In genomic region chr2:48605482-48606175, GRCh38 we compare ENCODE assay signal across 1 cellular context.
TF ChIP-seq lines count a peak whose summit lies in the region.

No MANE protein-coding gene starts in this region.

TF ChIP-seq in K562, 482 proteins besides CTCF, POLR2A, EP300 and RAD21 (continued from another document and continues in another):
- no peak for TF ChIP-seq ZNF316 (IDR thresholded peaks at IDR 0.05)
- peak; percentile 63 for TF ChIP-seq GATA2 (CRISPR knock-in tag; IDR thresholded peaks at IDR 0.05)
- TF ChIP-seq SRF (CRISPR knock-in tag; IDR thresholded peaks at IDR 0.05) = no peak
- no peak for TF ChIP-seq TAF7 (tag; IDR thresholded peaks at IDR 0.05)
- TF ChIP-seq EZH2 (IDR thresholded peaks at IDR 0.05; ENCODE audit: borderline replicate concordance, low read depth, low read length) = no peak
- TF ChIP-seq XRCC5 (IDR thresholded peaks at IDR 0.05; ENCODE audit: low read depth, low read length) = no peak
- TF ChIP-seq, protein P1, sequence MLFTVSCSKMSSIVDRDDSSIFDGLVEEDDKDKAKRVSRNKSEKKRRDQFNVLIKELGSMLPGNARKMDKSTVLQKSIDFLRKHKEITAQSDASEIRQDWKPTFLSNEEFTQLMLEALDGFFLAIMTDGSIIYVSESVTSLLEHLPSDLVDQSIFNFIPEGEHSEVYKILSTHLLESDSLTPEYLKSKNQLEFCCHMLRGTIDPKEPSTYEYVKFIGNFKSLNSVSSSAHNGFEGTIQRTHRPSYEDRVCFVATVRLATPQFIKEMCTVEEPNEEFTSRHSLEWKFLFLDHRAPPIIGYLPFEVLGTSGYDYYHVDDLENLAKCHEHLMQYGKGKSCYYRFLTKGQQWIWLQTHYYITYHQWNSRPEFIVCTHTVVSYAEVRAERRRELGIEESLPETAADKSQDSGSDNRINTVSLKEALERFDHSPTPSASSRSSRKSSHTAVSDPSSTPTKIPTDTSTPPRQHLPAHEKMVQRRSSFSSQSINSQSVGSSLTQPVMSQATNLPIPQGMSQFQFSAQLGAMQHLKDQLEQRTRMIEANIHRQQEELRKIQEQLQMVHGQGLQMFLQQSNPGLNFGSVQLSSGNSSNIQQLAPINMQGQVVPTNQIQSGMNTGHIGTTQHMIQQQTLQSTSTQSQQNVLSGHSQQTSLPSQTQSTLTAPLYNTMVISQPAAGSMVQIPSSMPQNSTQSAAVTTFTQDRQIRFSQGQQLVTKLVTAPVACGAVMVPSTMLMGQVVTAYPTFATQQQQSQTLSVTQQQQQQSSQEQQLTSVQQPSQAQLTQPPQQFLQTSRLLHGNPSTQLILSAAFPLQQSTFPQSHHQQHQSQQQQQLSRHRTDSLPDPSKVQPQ (CRISPR knock-in tag; IDR thresholded peaks at IDR 0.05; ENCODE audit: borderline replicate concordance) = no peak
- TF ChIP-seq ZBTB17 (CRISPR knock-in tag; IDR thresholded peaks at IDR 0.05) = no peak
- no peak for TF ChIP-seq CHD1 (IDR thresholded peaks at IDR 0.05; ENCODE audit: low read length)
- TF ChIP-seq MXI1 (IDR thresholded peaks at IDR 0.05; ENCODE audit: low read depth, low read length) = 0 out of 2 replicates have a peak, but pooled peaks have one; percentile 37
- TF ChIP-seq HIVEP1 (CRISPR knock-in tag; IDR thresholded peaks at IDR 0.05) = no peak
- TF ChIP-seq ARHGAP35 (IDR thresholded peaks at IDR 0.05; ENCODE audit: partially characterized antibody) = no peak
- TF ChIP-seq TCF7 (IDR thresholded peaks at IDR 0.05; ENCODE audit: borderline replicate concordance) = no peak
- TF ChIP-seq SMARCB1 (IDR thresholded peaks at IDR 0.05; ENCODE audit: insufficient read length, low read depth) = peak; percentile 60
- no peak for TF ChIP-seq BMI1 (IDR thresholded peaks at IDR 0.05; ENCODE audit: low read length)
- peak; percentile 84 for TF ChIP-seq NCOA1 (IDR thresholded peaks at IDR 0.05; ENCODE audit: low read depth)
- TF ChIP-seq JUN (IDR thresholded peaks at IDR 0.05; ENCODE audit: borderline replicate concordance, low read depth, low read length) = peak; percentile 59; the same call in 1 of the 2 replicates
- no peak for TF ChIP-seq JUN (CRISPR knock-in tag; IDR thresholded peaks at IDR 0.05; ENCODE audit: borderline replicate concordance)
- no peak for TF ChIP-seq ZNF280B (CRISPR knock-in tag; IDR thresholded peaks at IDR 0.05)
- TF ChIP-seq E2F1 (CRISPR knock-in tag; IDR thresholded peaks at IDR 0.05) = no peak
- TF ChIP-seq RAD51 (IDR thresholded peaks at IDR 0.05; ENCODE audit: borderline replicate concordance, low read depth) = peak; percentile 34; the same call in 1 of the 2 replicates
- TF ChIP-seq ZNF444 (CRISPR knock-in tag; IDR thresholded peaks at IDR 0.05) = no peak
- TF ChIP-seq NR2C2 (CRISPR knock-in tag; IDR thresholded peaks at IDR 0.05) = no peak
- TF ChIP-seq NR2C2 (tag; IDR thresholded peaks at IDR 0.05) = no peak
- TF ChIP-seq, protein P2, sequence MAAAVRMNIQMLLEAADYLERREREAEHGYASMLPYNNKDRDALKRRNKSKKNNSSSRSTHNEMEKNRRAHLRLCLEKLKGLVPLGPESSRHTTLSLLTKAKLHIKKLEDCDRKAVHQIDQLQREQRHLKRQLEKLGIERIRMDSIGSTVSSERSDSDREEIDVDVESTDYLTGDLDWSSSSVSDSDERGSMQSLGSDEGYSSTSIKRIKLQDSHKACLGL (CRISPR knock-in tag; IDR thresholded peaks at IDR 0.05; ENCODE audit: borderline replicate concordance, poor library complexity, severe bottlenecking) = no peak
- peak; percentile 71 for TF ChIP-seq SPI1 (IDR thresholded peaks at IDR 0.05; ENCODE audit: borderline replicate concordance, low read depth, low read length)
- TF ChIP-seq ZNF75A (CRISPR knock-in tag; IDR thresholded peaks at IDR 0.05) = no peak
- TF ChIP-seq, protein P3, sequence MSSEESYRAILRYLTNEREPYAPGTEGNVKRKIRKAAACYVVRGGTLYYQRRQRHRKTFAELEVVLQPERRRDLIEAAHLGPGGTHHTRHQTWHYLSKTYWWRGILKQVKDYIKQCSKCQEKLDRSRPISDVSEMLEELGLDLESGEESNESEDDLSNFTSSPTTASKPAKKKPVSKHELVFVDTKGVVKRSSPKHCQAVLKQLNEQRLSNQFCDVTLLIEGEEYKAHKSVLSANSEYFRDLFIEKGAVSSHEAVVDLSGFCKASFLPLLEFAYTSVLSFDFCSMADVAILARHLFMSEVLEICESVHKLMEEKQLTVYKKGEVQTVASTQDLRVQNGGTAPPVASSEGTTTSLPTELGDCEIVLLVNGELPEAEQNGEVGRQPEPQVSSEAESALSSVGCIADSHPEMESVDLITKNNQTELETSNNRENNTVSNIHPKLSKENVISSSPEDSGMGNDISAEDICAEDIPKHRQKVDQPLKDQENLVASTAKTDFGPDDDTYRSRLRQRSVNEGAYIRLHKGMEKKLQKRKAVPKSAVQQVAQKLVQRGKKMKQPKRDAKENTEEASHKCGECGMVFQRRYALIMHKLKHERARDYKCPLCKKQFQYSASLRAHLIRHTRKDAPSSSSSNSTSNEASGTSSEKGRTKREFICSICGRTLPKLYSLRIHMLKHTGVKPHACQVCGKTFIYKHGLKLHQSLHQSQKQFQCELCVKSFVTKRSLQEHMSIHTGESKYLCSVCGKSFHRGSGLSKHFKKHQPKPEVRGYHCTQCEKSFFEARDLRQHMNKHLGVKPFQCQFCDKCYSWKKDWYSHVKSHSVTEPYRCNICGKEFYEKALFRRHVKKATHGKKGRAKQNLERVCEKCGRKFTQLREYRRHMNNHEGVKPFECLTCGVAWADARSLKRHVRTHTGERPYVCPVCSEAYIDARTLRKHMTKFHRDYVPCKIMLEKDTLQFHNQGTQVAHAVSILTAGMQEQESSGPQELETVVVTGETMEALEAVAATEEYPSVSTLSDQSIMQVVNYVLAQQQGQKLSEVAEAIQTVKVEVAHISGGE (CRISPR knock-in tag; IDR thresholded peaks at IDR 0.05) = no peak; a peak in 1 of 6 replicates
- TF ChIP-seq, protein P4, sequence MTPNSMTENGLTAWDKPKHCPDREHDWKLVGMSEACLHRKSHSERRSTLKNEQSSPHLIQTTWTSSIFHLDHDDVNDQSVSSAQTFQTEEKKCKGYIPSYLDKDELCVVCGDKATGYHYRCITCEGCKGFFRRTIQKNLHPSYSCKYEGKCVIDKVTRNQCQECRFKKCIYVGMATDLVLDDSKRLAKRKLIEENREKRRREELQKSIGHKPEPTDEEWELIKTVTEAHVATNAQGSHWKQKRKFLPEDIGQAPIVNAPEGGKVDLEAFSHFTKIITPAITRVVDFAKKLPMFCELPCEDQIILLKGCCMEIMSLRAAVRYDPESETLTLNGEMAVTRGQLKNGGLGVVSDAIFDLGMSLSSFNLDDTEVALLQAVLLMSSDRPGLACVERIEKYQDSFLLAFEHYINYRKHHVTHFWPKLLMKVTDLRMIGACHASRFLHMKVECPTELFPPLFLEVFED (CRISPR knock-in tag; conservative IDR thresholded peaks at IDR 0.05) = no peak
- peak; percentile 78 for TF ChIP-seq ZNF589 (CRISPR knock-in tag; IDR thresholded peaks at IDR 0.05; ENCODE audit: low read depth)
- peak; percentile 56; the same call in 1 of the 2 replicates for TF ChIP-seq MTA3 (IDR thresholded peaks at IDR 0.05; ENCODE audit: borderline replicate concordance)
- TF ChIP-seq, protein P5, sequence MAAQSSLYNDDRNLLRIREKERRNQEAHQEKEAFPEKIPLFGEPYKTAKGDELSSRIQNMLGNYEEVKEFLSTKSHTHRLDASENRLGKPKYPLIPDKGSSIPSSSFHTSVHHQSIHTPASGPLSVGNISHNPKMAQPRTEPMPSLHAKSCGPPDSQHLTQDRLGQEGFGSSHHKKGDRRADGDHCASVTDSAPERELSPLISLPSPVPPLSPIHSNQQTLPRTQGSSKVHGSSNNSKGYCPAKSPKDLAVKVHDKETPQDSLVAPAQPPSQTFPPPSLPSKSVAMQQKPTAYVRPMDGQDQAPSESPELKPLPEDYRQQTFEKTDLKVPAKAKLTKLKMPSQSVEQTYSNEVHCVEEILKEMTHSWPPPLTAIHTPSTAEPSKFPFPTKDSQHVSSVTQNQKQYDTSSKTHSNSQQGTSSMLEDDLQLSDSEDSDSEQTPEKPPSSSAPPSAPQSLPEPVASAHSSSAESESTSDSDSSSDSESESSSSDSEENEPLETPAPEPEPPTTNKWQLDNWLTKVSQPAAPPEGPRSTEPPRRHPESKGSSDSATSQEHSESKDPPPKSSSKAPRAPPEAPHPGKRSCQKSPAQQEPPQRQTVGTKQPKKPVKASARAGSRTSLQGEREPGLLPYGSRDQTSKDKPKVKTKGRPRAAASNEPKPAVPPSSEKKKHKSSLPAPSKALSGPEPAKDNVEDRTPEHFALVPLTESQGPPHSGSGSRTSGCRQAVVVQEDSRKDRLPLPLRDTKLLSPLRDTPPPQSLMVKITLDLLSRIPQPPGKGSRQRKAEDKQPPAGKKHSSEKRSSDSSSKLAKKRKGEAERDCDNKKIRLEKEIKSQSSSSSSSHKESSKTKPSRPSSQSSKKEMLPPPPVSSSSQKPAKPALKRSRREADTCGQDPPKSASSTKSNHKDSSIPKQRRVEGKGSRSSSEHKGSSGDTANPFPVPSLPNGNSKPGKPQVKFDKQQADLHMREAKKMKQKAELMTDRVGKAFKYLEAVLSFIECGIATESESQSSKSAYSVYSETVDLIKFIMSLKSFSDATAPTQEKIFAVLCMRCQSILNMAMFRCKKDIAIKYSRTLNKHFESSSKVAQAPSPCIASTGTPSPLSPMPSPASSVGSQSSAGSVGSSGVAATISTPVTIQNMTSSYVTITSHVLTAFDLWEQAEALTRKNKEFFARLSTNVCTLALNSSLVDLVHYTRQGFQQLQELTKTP (IDR thresholded peaks at IDR 0.05; ENCODE audit: low read depth in 1 of 2, partially characterized antibody in 2 of 2) = peak in 1 of 2 experiments; percentile 80
- peak; percentile 80 for TF ChIP-seq NFIC (IDR thresholded peaks at IDR 0.05)
- TF ChIP-seq CHD4 (IDR thresholded peaks at IDR 0.05; ENCODE audit: insufficient read depth, insufficient replicate concordance, low read depth, low read length, poor library complexity, severe bottlenecking) = no peak
- no peak for TF ChIP-seq ZNF277 (CRISPR knock-in tag; IDR thresholded peaks at IDR 0.05; ENCODE audit: borderline replicate concordance)
- no peak for TF ChIP-seq MCM7 (IDR thresholded peaks at IDR 0.05)
- no peak for TF ChIP-seq SLC30A9 (CRISPR knock-in tag; IDR thresholded peaks at IDR 0.05)
- TF ChIP-seq, protein P6, sequence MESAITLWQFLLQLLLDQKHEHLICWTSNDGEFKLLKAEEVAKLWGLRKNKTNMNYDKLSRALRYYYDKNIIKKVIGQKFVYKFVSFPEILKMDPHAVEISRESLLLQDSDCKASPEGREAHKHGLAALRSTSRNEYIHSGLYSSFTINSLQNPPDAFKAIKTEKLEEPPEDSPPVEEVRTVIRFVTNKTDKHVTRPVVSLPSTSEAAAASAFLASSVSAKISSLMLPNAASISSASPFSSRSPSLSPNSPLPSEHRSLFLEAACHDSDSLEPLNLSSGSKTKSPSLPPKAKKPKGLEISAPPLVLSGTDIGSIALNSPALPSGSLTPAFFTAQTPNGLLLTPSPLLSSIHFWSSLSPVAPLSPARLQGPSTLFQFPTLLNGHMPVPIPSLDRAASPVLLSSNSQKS (CRISPR knock-in tag; IDR thresholded peaks at IDR 0.05) = no peak
- no peak for TF ChIP-seq ZNF232 (CRISPR knock-in tag; IDR thresholded peaks at IDR 0.05)
- no peak for TF ChIP-seq TSHZ1 (CRISPR knock-in tag; IDR thresholded peaks at IDR 0.05)
- TF ChIP-seq HMG20B (CRISPR knock-in tag; IDR thresholded peaks at IDR 0.05) = no peak
- peak; percentile 80 for TF ChIP-seq CXXC5 (CRISPR knock-in tag; IDR thresholded peaks at IDR 0.05)
- no peak for TF ChIP-seq SNRNP70 (optimal IDR thresholded peaks at IDR 0.05; ENCODE audit: low read depth, low read length)
